ENCODE assay signal across 11 cellular contexts in the genomic region with DNA sequence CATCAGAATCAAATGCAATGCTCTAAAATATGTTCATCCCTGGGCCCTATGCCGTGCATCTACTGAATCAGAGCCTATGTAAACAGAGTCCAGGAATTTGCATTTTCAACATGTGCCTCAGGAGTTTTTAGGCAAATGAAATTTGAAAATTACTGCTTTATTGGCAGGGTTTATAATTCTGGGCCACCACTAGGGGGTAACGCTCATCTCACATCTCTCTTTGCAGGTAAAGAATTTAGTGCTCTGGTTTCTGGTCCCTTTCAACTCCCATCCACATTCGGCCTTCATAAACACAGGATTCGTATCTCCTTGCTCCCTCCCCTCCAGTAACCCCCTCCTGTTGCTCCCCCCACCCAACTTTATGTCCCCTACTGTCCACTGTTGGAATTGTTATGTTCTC. TPM values are rescaled to one million over a fixed set of nuclear protein-coding genes. Genes with fewer than 3 reads are reported as not detected.
DNase-seq lines count a peak whose midpoint lies in the region; ATAC-seq, FAIRE-seq and TF ChIP-seq lines count a peak whose summit lies in the region.
"Had no signal": no experiment of that assay in that cellular context is flagged by ENCODE, and none has a peak within 500 bp of the region (broad histone marks: within the 10 kb centered on the region; RNA-seq: fewer than 3 reads in every experiment).

No MANE protein-coding gene starts in this region.

- no peaks in the 10 kb centered on the region for H3K9me3 Mint-ChIP-seq in astrocyte (ENCODE audit: unreplicated experiment)
- H3K9me3 Mint-ChIP-seq: activated naive CD8-positive, alpha-beta T cell treated with anti-CD3 and anti-CD28 coated beads, Interleukin-2, amount 50 U/mL, for 24 hours had no signal

- in situ Hi-C loops in ACHN (cut with HindIII; ENCODE audit: low pct_ligation_motif_present, low pct_unique_long_range_greater_than_20kb, low sequenced_read_pairs) = no loop called here

- H3K56ac ChIP-seq in mesendoderm (ENCODE audit: low read length) = no peak overlapping the region

- no peak overlapping the region for H3K27ac Mint-ChIP-seq in astrocyte (ENCODE audit: unreplicated experiment)
- H3K27ac Mint-ChIP-seq: activated naive CD8-positive, alpha-beta T cell treated with anti-CD3 and anti-CD28 coated beads, Interleukin-2, amount 50 U/mL, for 24 hours had no signal

- CTCF ChIA-PET in GM10248 (lab: Yijun Ruan, JAX) = interaction anchor here (1.0 kb wide), 1 partner anchor 13 kb away, joined by 4 read pairs; no protein-coding TSS in a partner anchor

- no peak overlapping the region for H2BK120ac ChIP-seq in mesendoderm (ENCODE audit: low read depth, low read length)

- no peaks in the 10 kb centered on the region for H3K79me1 ChIP-seq in mesendoderm (ENCODE audit: low read length)

- no peaks in the 10 kb centered on the region for H3K27me3 ChIP-seq in astrocyte (ENCODE audit: insufficient read depth, low read length)
- H3K27me3 ChIP-seq in mesendoderm (ENCODE audit: insufficient read depth, low read length, poor library complexity) = no peaks in the 10 kb centered on the region

- no peak for FAIRE-seq in astrocyte (lab: Jason Lieb, UNC)

- H2BK15ac ChIP-seq in mesendoderm (replicated peaks; ENCODE audit: low read depth) = no peak overlapping the region

- H3K4me3 ChIP-seq in astrocyte (ENCODE audit: insufficient read depth, low read depth, low read length) = no peak overlapping the region
- no peak overlapping the region for H3K4me3 ChIP-seq in mesendoderm (ENCODE audit: low read length)
- H3K4me3 ChIP-seq: gastroesophageal sphincter had no signal

- no peak overlapping the region for H3K18ac ChIP-seq in mesendoderm (ENCODE audit: low read length)

- H3K9ac ChIP-seq in astrocyte (ENCODE audit: low read length) = no peak overlapping the region
- no peak overlapping the region for H3K9ac ChIP-seq in mesendoderm (ENCODE audit: low read length)

- no peak overlapping the region for H3K4ac ChIP-seq in mesendoderm (ENCODE audit: low read depth, low read length)

- no peaks in the 10 kb centered on the region for H3K79me2 ChIP-seq in astrocyte (ENCODE audit: insufficient read depth, low read length)
- H3K79me2 ChIP-seq in mesendoderm (ENCODE audit: control insufficient read depth, insufficient read depth, low read length) = no peaks in the 10 kb centered on the region

- H3K4me1 ChIP-seq in astrocyte (ENCODE audit: insufficient read depth, low read length) = no peaks in the 10 kb centered on the region
- peaks cover 1% of the 10 kb centered on the region for H3K4me1 ChIP-seq in mesendoderm (ENCODE audit: control insufficient read depth, low read depth, low read length)
- H3K4me1 ChIP-seq: gastroesophageal sphincter had no signal

- DNase-seq in GM10248 (ENCODE audit: extremely low spot score) (no peak), astrocyte (ENCODE audit: low read depth) (no peak), mesendoderm (peak; percentile 55), cerebellum (ENCODE audit: low spot score) (no peak), ACHN (no peak)
- DNase-seq: activated naive CD8-positive, alpha-beta T cell treated with anti-CD3 and anti-CD28 coated beads, Interleukin-2, amount 50 U/mL, for 24 hours; NCI-H510A treated with DMSO at 0.1 percent for 48 hours had no signal

- POLR2A ChIA-PET in GM10248 (lab: Yijun Ruan, JAX) = interaction anchor here (0.6 to 0.7 kb wide), 2 partner anchors 70 to 183 kb away, joined by 4 to 5 read pairs; no protein-coding TSS in a partner anchor

- H3K23ac ChIP-seq in mesendoderm (ENCODE audit: low read length) = no peak overlapping the region

- H3K9me3 ChIP-seq in astrocyte (ENCODE audit: insufficient read depth, low read depth, low read length) = no peaks in the 10 kb centered on the region
- H3K9me3 ChIP-seq: gastroesophageal sphincter had no signal

- H3K4me2 ChIP-seq in astrocyte (ENCODE audit: low read length) (no peak overlapping the region), mesendoderm (ENCODE audit: low read length) (no peak overlapping the region)

- no peaks in the 10 kb centered on the region for H4K20me1 ChIP-seq in astrocyte (ENCODE audit: insufficient read depth, low read length)

- H3K27me3 Mint-ChIP-seq in astrocyte (ENCODE audit: low read depth, unreplicated experiment) = no peaks in the 10 kb centered on the region

- no peaks in the 10 kb centered on the region for H3K36me3 Mint-ChIP-seq in astrocyte (ENCODE audit: low read depth, unreplicated experiment)

- ATAC-seq in HG03342 (IDR thresholded peaks at IDR 0.05; ENCODE audit: unreplicated experiment) (peak; percentile 62), HG02884 (IDR thresholded peaks at IDR 0.05; ENCODE audit: unreplicated experiment) (no peak), GM21360 (IDR thresholded peaks at IDR 0.05; ENCODE audit: unreplicated experiment) (no peak)
- ATAC-seq: activated naive CD8-positive, alpha-beta T cell treated with anti-CD3 and anti-CD28 coated beads, Interleukin-2, amount 50 U/mL, for 24 hours; gastroesophageal sphincter had no signal

- H3K4me3 Mint-ChIP-seq in astrocyte (ENCODE audit: unreplicated experiment) = no peak overlapping the region
- H3K4me3 Mint-ChIP-seq: activated naive CD8-positive, alpha-beta T cell treated with anti-CD3 and anti-CD28 coated beads, Interleukin-2, amount 50 U/mL, for 24 hours had no signal

- no peak overlapping the region for H4K8ac ChIP-seq in mesendoderm (ENCODE audit: low read depth, low read length)

- H4K5ac ChIP-seq in mesendoderm (ENCODE audit: low read length) = no peak overlapping the region

- H2AFZ ChIP-seq in astrocyte (ENCODE audit: low read depth, low read length) = no peak overlapping the region

- H3K36me3 ChIP-seq in astrocyte (ENCODE audit: insufficient read depth, low read length) = no peaks in the 10 kb centered on the region
- H3K36me3 ChIP-seq in mesendoderm (ENCODE audit: control insufficient read depth, insufficient read depth, low read length) = no peaks in the 10 kb centered on the region
- H3K36me3 ChIP-seq: gastroesophageal sphincter had no signal

- no peak overlapping the region for H2BK5ac ChIP-seq in mesendoderm (ENCODE audit: low read length)

- no peak overlapping the region for H2AK5ac ChIP-seq in mesendoderm (ENCODE audit: low read length)

- no CpG with 5 or more reads among the region's 4 CpGs for WGBS in mesendoderm (ENCODE audit: extremely low coverage, insufficient coverage, low lambda C conversion rate)

- no peak overlapping the region for H3K27ac ChIP-seq in astrocyte (ENCODE audit: low read depth, low read length)
- no peak overlapping the region for H3K27ac ChIP-seq in mesendoderm (ENCODE audit: low read depth, low read length)
- H3K27ac ChIP-seq: gastroesophageal sphincter had no signal

- H3K4me1 Mint-ChIP-seq in astrocyte (ENCODE audit: low read depth, unreplicated experiment) = peaks cover 4% of the 10 kb centered on the region
- H3K4me1 Mint-ChIP-seq: activated naive CD8-positive, alpha-beta T cell treated with anti-CD3 and anti-CD28 coated beads, Interleukin-2, amount 50 U/mL, for 24 hours had no signal

- TF ChIP-seq CTCF in GM10248 (IDR thresholded peaks at IDR 0.05; ENCODE audit: control extremely low read depth, extremely low read depth, low read depth, missing control alignments) (peak; percentile 16), astrocyte (IDR thresholded peaks at IDR 0.05; ENCODE audit: insufficient read depth, low read depth, low read length) (peak; percentile 38)

RNA-seq across cellular contexts. Expression of gene LYPD6B, which starts 49.3 kb away (rescaled TPM):
- total RNA-seq in astrocyte (1.1 and 1.2 TPM in 2 replicates), cerebellum (0.91 TPM)
- 1.8 TPM for polyA plus RNA-seq in mesendoderm (2013, experiment 1 of 2)
- polyA plus RNA-seq in mesendoderm (2013, experiment 2 of 2) = 2.2 TPM
